ENCODE assay signal across 8 cellular contexts in the genomic region with DNA sequence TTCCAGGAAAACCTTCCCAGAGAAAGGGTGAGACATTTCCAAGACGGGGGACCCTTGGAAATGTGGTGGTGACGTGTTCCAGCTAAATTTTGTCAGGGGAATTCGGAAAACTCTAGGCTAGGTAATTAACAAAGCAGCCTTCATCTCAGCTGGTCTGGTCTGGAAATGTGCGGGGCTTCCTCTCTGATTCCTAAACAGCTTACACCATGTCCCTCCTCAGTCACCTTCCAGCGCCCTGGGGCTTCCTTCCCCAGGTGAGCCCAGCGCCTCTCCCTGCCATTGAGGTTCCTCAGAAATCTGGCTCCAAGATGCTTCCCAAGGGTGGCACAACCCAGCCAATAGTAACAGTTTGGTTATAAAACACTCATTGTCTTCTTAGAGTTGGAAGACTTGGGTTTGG. TPM values are rescaled to one million over a fixed set of nuclear protein-coding genes. Genes with fewer than 3 reads are reported as not detected.
A peak's percentile ranks its signal among the peaks of the same experiment; 100 is the strongest.
DNase-seq lines count a peak whose midpoint lies in the region; ATAC-seq and TF ChIP-seq lines count a peak whose summit lies in the region.

No MANE protein-coding gene starts in this region.

- 4% methylated on average over 5 of the region's 6 CpGs for WGBS in esophagus muscularis mucosa

- TF ChIP-seq CTCF in GM10248 (IDR thresholded peaks at IDR 0.05; ENCODE audit: control extremely low read depth, extremely low read depth, low read depth, missing control alignments) (no peak), RWPE2 (IDR thresholded peaks at IDR 0.05; ENCODE audit: poor library complexity, severe bottlenecking) (no peak), esophagus muscularis mucosa (IDR thresholded peaks at IDR 0.05) (no peak), retinal pigment epithelial cell (conservative IDR thresholded peaks at IDR 0.05; ENCODE audit: low read depth, low read length) (no peak)

- H3K9me3 ChIP-seq in RWPE2 (ENCODE audit: severe bottlenecking) (no peaks in the 10 kb centered on the region), esophagus muscularis mucosa (no peaks in the 10 kb centered on the region)

- H3K27ac ChIP-seq in RWPE2 (ENCODE audit: poor library complexity, severe bottlenecking) (peak overlapping the region; percentile 60), esophagus muscularis mucosa (replicated peaks in 1 of 4) (peak overlapping the region; percentile 87 to 96 (median 94))

- peaks cover 33% of the 10 kb centered on the region for H3K36me3 ChIP-seq in RWPE2 (ENCODE audit: low read depth)
- peaks cover 0 to 22% (median 12%) of the 10 kb centered on the region in 4 donors for H3K36me3 ChIP-seq in esophagus muscularis mucosa

- H3K27me3 ChIP-seq in RWPE2 (ENCODE audit: insufficient read depth, poor library complexity, severe bottlenecking) (no peaks in the 10 kb centered on the region), esophagus muscularis mucosa (no peaks in the 10 kb centered on the region)

- DNase-seq in GM10248 (ENCODE audit: extremely low spot score) = peak; percentile 26
- no peak for DNase-seq in RWPE2 (ENCODE audit: low spot score)
- no peak for DNase-seq in esophagus muscularis mucosa (ENCODE audit: extremely low spot score)
- DNase-seq in retinal pigment epithelial cell (ENCODE audit: low read depth) = no peak
- DNase-seq in C1 segment of cervical spinal cord (lab: John Stamatoyannopoulos, UW) = no peak
- DNase-seq in NOMO-1 treated with DMSO at 0.1 percent for 48 hours (lab: John Stamatoyannopoulos, UW; ENCODE audit: unreplicated experiment) = no peak

- H3K4me1 ChIP-seq in RWPE2 (ENCODE audit: insufficient read depth, poor library complexity, severe bottlenecking) = peaks cover 4% of the 10 kb centered on the region
- peaks cover 27 to 52% (median 43%) of the 10 kb centered on the region in 4 donors for H3K4me1 ChIP-seq in esophagus muscularis mucosa

- CTCF ChIA-PET in GM10248 (lab: Yijun Ruan, JAX) = interaction anchor here (1.6 to 3.8 kb wide), 4 partner anchors 13 to 262 kb away, joined by 6 to 14 read pairs (median 11); no protein-coding TSS in a partner anchor

- POLR2A ChIA-PET in GM10248 (lab: Yijun Ruan, JAX) = interaction anchor here (0.6 kb wide), 1 partner anchor 148 kb away, joined by 3 read pairs; no protein-coding TSS in a partner anchor

- peak overlapping the region; percentile 94 for H3K4me3 ChIP-seq in RWPE2 (ENCODE audit: severe bottlenecking)
- peak overlapping the region; percentile 71 to 83 (median 78) for H3K4me3 ChIP-seq in esophagus muscularis mucosa
- H3K4me3 ChIP-seq in retinal pigment epithelial cell (ENCODE audit: low read length) = peak overlapping the region; percentile 71

- intact Hi-C loops in esophagus muscularis mucosa (cut with DNase I) = no loop called here

- ATAC-seq in RWPE2 (ENCODE audit: low read depth) (peak; percentile 10; the same call in 2 of the 3 replicates), HG03520 (IDR thresholded peaks at IDR 0.05; ENCODE audit: unreplicated experiment) (no peak), HG03439 (IDR thresholded peaks at IDR 0.05; ENCODE audit: unreplicated experiment) (no peak)

- no peak for TF ChIP-seq POLR2A in esophagus muscularis mucosa (IDR thresholded peaks at IDR 0.05; ENCODE audit: low read depth)

- no peak for TF ChIP-seq EP300 in esophagus muscularis mucosa (IDR thresholded peaks at IDR 0.05)

RNA-seq across cellular contexts. Expression of gene ACAD9, which starts 0.6 kb away (rescaled TPM):
- total RNA-seq in esophagus muscularis mucosa = 10 to 100 TPM; 25.6 to 41.6 (median 30.3) TPM
